In the genomic region with DNA sequence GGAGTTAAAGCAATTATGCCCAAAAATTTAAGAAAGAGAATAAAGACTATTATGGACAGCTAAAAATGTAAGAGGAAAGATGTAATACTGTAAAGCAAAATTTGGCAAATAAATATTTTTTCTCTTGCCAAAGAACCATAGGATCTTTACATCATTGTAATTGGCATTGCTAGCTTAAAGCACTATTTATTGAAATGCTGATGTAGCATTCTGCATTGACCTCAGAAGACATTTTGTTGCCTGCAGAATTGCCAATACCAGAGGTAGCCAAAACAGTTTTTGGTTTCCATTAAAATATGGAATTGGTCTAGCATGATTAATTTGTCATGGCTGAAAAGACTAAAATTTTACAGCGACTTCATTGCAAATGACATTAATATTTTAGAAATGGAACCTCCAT, we compare ENCODE assay signal across 8 cellular contexts.
"Had no signal": no experiment of that assay in that cellular context is flagged by ENCODE, and none has a peak within 500 bp of the region (broad histone marks: within the 10 kb centered on the region; RNA-seq: fewer than 3 reads in every experiment).

No MANE protein-coding gene starts in this region.

- ATAC-seq: GM12878 had no signal

- DNase-seq: GDM1, GF-D8 had no signal

- FAIRE-seq: G401.6, GM12878, GM12891, GM12892, GM18507, GM19239 had no signal

- H3K4me3 ChIP-seq: GM12878 had no signal
